ENCODE assay signal across 14 cellular contexts in genomic region chr4:126777649-126778048, GRCh38.
A peak's percentile ranks its signal among the peaks of the same experiment; 100 is the strongest.
DNase-seq lines count a peak whose midpoint lies in the region; ATAC-seq and TF ChIP-seq lines count a peak whose summit lies in the region.
"Had no signal": no experiment of that assay in that cellular context is flagged by ENCODE, and none has a peak within 500 bp of the region (broad histone marks: within the 10 kb centered on the region; RNA-seq: fewer than 3 reads in every experiment).

No MANE protein-coding gene starts in this region.

- CTCF ChIA-PET in A673 (lab: Charles Lee) = no interaction called here
- CTCF ChIA-PET in activated naive CD4-positive, alpha-beta T cell treated with anti-CD3 and anti-CD28 coated beads, Interleukin-2, amount 10 ng/mL, durations not matched to agents 7 days and 5 days (lab: Charles Lee) = no interaction called here

- H3K36me3 Mint-ChIP-seq in HFFc6 (ENCODE audit: low read depth) = no peaks in the 10 kb centered on the region; the same call in 1 of the 2 replicates
- H3K36me3 Mint-ChIP-seq in activated naive CD4-positive, alpha-beta T cell treated with anti-CD3 and anti-CD28 coated beads, Interleukin-2, amount 10 ng/mL, durations not matched to agents 7 days and 5 days = no peaks in the 10 kb centered on the region
- H3K36me3 Mint-ChIP-seq: memory B cell had no signal

- H3K36me3 ChIP-seq in A673 (ENCODE audit: insufficient read depth, low read length, poor library complexity, severe bottlenecking) = no peaks in the 10 kb centered on the region
- H3K36me3 ChIP-seq: cardiac muscle cell had no signal

- H3K27ac ChIP-seq in A673 (ENCODE audit: low read depth, low read length, poor library complexity, severe bottlenecking) = no peak overlapping the region
- H3K27ac ChIP-seq: cardiac muscle cell had no signal

- no peak for TF ChIP-seq CTCF in A673 (conservative IDR thresholded peaks at IDR 0.05; ENCODE audit: low read depth, low read length)
- TF ChIP-seq CTCF in HFFc6 (IDR thresholded peaks at IDR 0.05) = no peak
- TF ChIP-seq CTCF in astrocyte of the cerebellum (IDR thresholded peaks at IDR 0.05; ENCODE audit: low read depth, low read length, missing control alignments) = no peak
- TF ChIP-seq CTCF in fibroblast of the aortic adventitia (IDR thresholded peaks at IDR 0.05; ENCODE audit: insufficient read depth, low read length) = no peak

- peak overlapping the region; percentile 89 for H3K27ac Mint-ChIP-seq in HFFc6
- H3K27ac Mint-ChIP-seq in activated naive CD4-positive, alpha-beta T cell treated with anti-CD3 and anti-CD28 coated beads, Interleukin-2, amount 10 ng/mL, durations not matched to agents 7 days and 5 days = no peak overlapping the region
- H3K27ac Mint-ChIP-seq: memory B cell had no signal

- no peak for ATAC-seq in GM19397 (IDR thresholded peaks at IDR 0.05; ENCODE audit: unreplicated experiment)
- ATAC-seq in GM21390 (IDR thresholded peaks at IDR 0.05; ENCODE audit: unreplicated experiment) = no peak

- intact Hi-C loops in A673 (cut with micrococcal nuclease; ENCODE audit: unreplicated experiment) = no loop called here

- H3K9me3 Mint-ChIP-seq in HFFc6 = no peaks in the 10 kb centered on the region
- H3K9me3 Mint-ChIP-seq in activated naive CD4-positive, alpha-beta T cell treated with anti-CD3 and anti-CD28 coated beads, Interleukin-2, amount 10 ng/mL, durations not matched to agents 7 days and 5 days = peaks cover 2% of the 10 kb centered on the region

- POLR2A ChIA-PET in A673 (lab: Charles Lee; ENCODE audit: low non-redundant PET) = no interaction called here

- H3K4me1 ChIP-seq in A673 (ENCODE audit: insufficient read depth, low read length, poor library complexity, severe bottlenecking) = no peaks in the 10 kb centered on the region

- peaks cover 43% of the 10 kb centered on the region for H3K27me3 ChIP-seq in A673 (replicated peaks; ENCODE audit: insufficient read depth, low read depth, low read length, poor library complexity)
- H3K27me3 ChIP-seq: cardiac muscle cell had no signal

- peak overlapping the region; percentile 77 for H3K4me3 Mint-ChIP-seq in HFFc6
- H3K4me3 Mint-ChIP-seq in activated naive CD4-positive, alpha-beta T cell treated with anti-CD3 and anti-CD28 coated beads, Interleukin-2, amount 10 ng/mL, durations not matched to agents 7 days and 5 days = no peak overlapping the region
- H3K4me3 Mint-ChIP-seq: memory B cell had no signal

- no peaks in the 10 kb centered on the region for H3K9me3 ChIP-seq in A673 (ENCODE audit: low read depth, low read length, poor library complexity, severe bottlenecking)

- H3K4me1 Mint-ChIP-seq in HFFc6 (ENCODE audit: low read depth) = peaks cover 56% of the 10 kb centered on the region
- no peaks in the 10 kb centered on the region for H3K4me1 Mint-ChIP-seq in activated naive CD4-positive, alpha-beta T cell treated with anti-CD3 and anti-CD28 coated beads, Interleukin-2, amount 10 ng/mL, durations not matched to agents 7 days and 5 days
- H3K4me1 Mint-ChIP-seq: memory B cell had no signal

- DNase-seq in A673 (ENCODE audit: low spot score) (peak; percentile 2), HFFc6 (peak; percentile 81), astrocyte of the cerebellum (ENCODE audit: low read depth) (peak; percentile 20), fibroblast of the aortic adventitia (ENCODE audit: low read depth) (peak; percentile 70), NCI-H226 (no peak)
- DNase-seq in activated naive CD4-positive, alpha-beta T cell treated with anti-CD3 and anti-CD28 coated beads, Interleukin-2, amount 10 ng/mL, durations not matched to agents 7 days and 5 days = no peak
- DNase-seq: 8988T; NCI-H2107; NK-92 treated with Interleukin-12 subunit alpha and Interleukin-12 subunit beta, amount 100 ng/mL, for 24 hours had no signal

- H3K27me3 Mint-ChIP-seq in HFFc6 (ENCODE audit: insufficient read depth) = no peaks in the 10 kb centered on the region
- H3K27me3 Mint-ChIP-seq in activated naive CD4-positive, alpha-beta T cell treated with anti-CD3 and anti-CD28 coated beads, Interleukin-2, amount 10 ng/mL, durations not matched to agents 7 days and 5 days = no peaks in the 10 kb centered on the region
- H3K27me3 Mint-ChIP-seq: memory B cell had no signal

- H3K4me3 ChIP-seq in A673 (ENCODE audit: low read depth, low read length, poor library complexity, severe bottlenecking) = no peak overlapping the region
- H3K4me3 ChIP-seq in astrocyte of the cerebellum (ENCODE audit: low read depth, low read length) = no peak overlapping the region
- no peak overlapping the region for H3K4me3 ChIP-seq in fibroblast of the aortic adventitia (ENCODE audit: low read depth, low read length)
- H3K4me3 ChIP-seq: cardiac muscle cell, skin epidermis had no signal

- BruUV-seq in A673 (replicated peaks; lab: Mats Ljungman, UMichigan) = no TSS peak

- in situ Hi-C loops in astrocyte of the cerebellum (cut with HindIII; ENCODE audit: low sequenced_read_pairs) = no loop called here

Comparison
In these comparisons a context has a peak if more than half of its experiments do, and no peak if none do; other contexts are left out.
1. DNase-seq: peak in A673 (single experiment), HFFc6 (single experiment), astrocyte of the cerebellum (single experiment) and fibroblast of the aortic adventitia (single experiment); none in activated naive CD4-positive, alpha-beta T cell treated with anti-CD3 and anti-CD28 coated beads, Interleukin-2, amount 10 ng/mL, durations not matched to agents 7 days and 5 days (single experiment) and NCI-H226 (single experiment).